In the genomic region with DNA sequence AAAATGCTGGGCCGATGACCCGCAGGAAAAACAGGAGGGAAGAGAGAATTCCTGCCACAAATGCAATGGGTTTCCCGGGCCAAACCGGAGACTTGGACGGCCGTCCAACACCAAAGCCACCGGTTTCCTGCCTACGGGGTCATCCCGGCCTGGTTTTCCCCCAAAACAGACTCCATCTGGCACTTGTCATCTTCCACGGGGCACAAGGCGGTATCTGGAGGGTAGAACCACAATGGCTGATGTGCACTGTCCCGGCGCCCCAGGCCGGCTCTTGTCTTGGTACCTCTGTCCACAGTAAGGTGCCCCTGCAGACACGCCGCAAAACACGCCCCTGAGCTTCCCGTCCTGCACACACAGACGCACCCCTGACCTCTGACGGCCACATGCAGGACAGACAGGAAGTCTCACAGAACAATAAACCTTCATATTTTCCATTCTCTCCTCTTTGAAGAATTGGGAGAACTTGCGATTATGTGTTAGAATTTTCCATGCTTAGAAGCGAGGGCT, we compare ENCODE assay signal across 19 cellular contexts.
"Had no signal": no experiment of that assay in that cellular context is flagged by ENCODE, and none has a peak within 500 bp of the region (broad histone marks: within the 10 kb centered on the region; RNA-seq: fewer than 3 reads in every experiment).

No MANE protein-coding gene starts in this region.

- ATAC-seq: activated CD8-positive, alpha-beta memory T cell treated with anti-CD3 and anti-CD28 coated beads, Interleukin-2, amount 10 ng/mL, durations not matched to agents 7 days and 5 days; activated naive CD4-positive, alpha-beta T cell treated with anti-CD3 and anti-CD28 coated beads, Interleukin-2, amount 50 U/mL, for 72 hours; naive thymus-derived CD8-positive, alpha-beta T cell; psoas muscle; T-helper 17 cell; upper lobe of right lung had no signal

- H3K27me3 ChIP-seq: esophagus squamous epithelium, suprapubic skin, upper lobe of right lung had no signal

- H3K36me3 ChIP-seq: suprapubic skin, upper lobe of right lung had no signal

- H3K9me3 ChIP-seq: esophagus squamous epithelium, psoas muscle, suprapubic skin, upper lobe of right lung had no signal

- H3K4me3 ChIP-seq: esophagus squamous epithelium, lung, psoas muscle, suprapubic skin, upper lobe of right lung had no signal

- H3K27ac ChIP-seq: psoas muscle, suprapubic skin, upper lobe of right lung had no signal

- H3K4me1 ChIP-seq: psoas muscle, upper lobe of right lung had no signal

- DNase-seq: activated CD4-positive, alpha-beta T cell treated with anti-CD3 and anti-CD28 coated beads, Interleukin-2, amount 50 U/mL, for 4 hours; activated CD8-positive, alpha-beta memory T cell treated with anti-CD3 and anti-CD28 coated beads, Interleukin-2, amount 10 ng/mL, durations not matched to agents 7 days and 5 days; activated effector memory CD4-positive, alpha-beta T cell treated with anti-CD3 and anti-CD28 coated beads, Interleukin-2, amount 50 U/mL, for 16 hours; activated T-cell treated with anti-CD3 and anti-CD28 coated beads, Interleukin-2, amount 50 U/mL, for 24 hours; amygdala; esophagus squamous epithelium; foreskin fibroblast; head of caudate nucleus; naive thymus-derived CD8-positive, alpha-beta T cell; occipital lobe; stimulated activated CD4-positive, alpha-beta T cell treated with anti-CD3 and anti-CD28 coated beads, Interleukin-12 subunit alpha, Interleukin-12 subunit beta, amount 100 ng/mL, for 4 hours; stimulated activated CD4-positive, alpha-beta T cell treated with anti-CD3 and anti-CD28 coated beads, Interleukin-2, amount 100 ng/mL, for 48 hours; stimulated activated naive CD4-positive, alpha-beta T cell treated with Interleukin-2 at 50 U/mL for 16 hours; T-helper 17 cell; upper lobe of right lung had no signal
